Comparison of ENCODE assay signal across 8 cellular contexts in genomic region chr19:15177269-15178116, GRCh38. TPM values are rescaled to one million over a fixed set of nuclear protein-coding genes. Genes with fewer than 3 reads are reported as not detected.
DNase-seq lines count a peak whose midpoint lies in the region; ATAC-seq and TF ChIP-seq lines count a peak whose summit lies in the region.

No MANE protein-coding gene starts in this region.

- H3K4me1 ChIP-seq in HAP-1, result peaks cover 2% of the 10 kb centered on the region; the same call in 1 of the 2 replicates

- H3K27me3 ChIP-seq in HAP-1 (ENCODE audit: low read depth), result no peaks in the 10 kb centered on the region

- peak overlapping the region; percentile 25 for H3K4me3 Mint-ChIP-seq in MCF 10A (ENCODE audit: unreplicated experiment)

- no peak overlapping the region for H3K4me3 ChIP-seq in HAP-1
- no peak overlapping the region for H3K4me3 ChIP-seq in WI38 (ENCODE audit: low read depth, low read length)

- no peak overlapping the region for H3K27ac Mint-ChIP-seq in MCF 10A (ENCODE audit: low read depth, unreplicated experiment)

- H3K27me3 Mint-ChIP-seq in MCF 10A (ENCODE audit: insufficient read depth, unreplicated experiment), result no peaks in the 10 kb centered on the region

- H3K4me1 Mint-ChIP-seq in MCF 10A (ENCODE audit: insufficient read depth, unreplicated experiment), result peaks cover 7% of the 10 kb centered on the region

- H3K9me3 ChIP-seq in HAP-1, result no peaks in the 10 kb centered on the region

- no peaks in the 10 kb centered on the region for H3K36me3 Mint-ChIP-seq in MCF 10A (ENCODE audit: insufficient read depth, unreplicated experiment)

- no peak for ATAC-seq in GM18511 (IDR thresholded peaks at IDR 0.05; ENCODE audit: unreplicated experiment)

- peak; percentile 77 for TF ChIP-seq CTCF in WI38 (IDR thresholded peaks at IDR 0.05; ENCODE audit: low read depth, low read length)
- peak; percentile 92 for TF ChIP-seq CTCF in MCF 10A (IDR thresholded peaks at IDR 0.05; ENCODE audit: unreplicated experiment)

- H3K36me3 ChIP-seq in HAP-1 (replicated peaks), result peaks cover 30% of the 10 kb centered on the region

- DNase-seq in CD1c-positive myeloid dendritic cell (ENCODE audit: extremely low spot score), result peak; percentile 92
- peak; percentile 81 to 90 for DNase-seq in HAP-1 (ENCODE audit: low spot score in 2 of 2)
- DNase-seq in NCI-H2107 treated with DMSO at 0.1 percent for 48 hours (lab: John Stamatoyannopoulos, UW; ENCODE audit: unreplicated experiment), result peak; percentile 37
- DNase-seq in MCF 10A (ENCODE audit: unreplicated experiment), result peak; percentile 76
- DNase-seq in inferior parietal cortex (ENCODE audit: extremely low spot score), result peak; percentile 68
- DNase-seq in stimulated activated CD4-positive, alpha-beta T cell treated with anti-CD3 and anti-CD28 coated beads, Interleukin-15, amount 100 ng/mL, for 24 hours, result peak; percentile 90

- no peaks in the 10 kb centered on the region for H3K9me3 Mint-ChIP-seq in MCF 10A (ENCODE audit: unreplicated experiment)

- CTCF ChIA-PET in MCF 10A (lab: Yijun Ruan, JAX), result interaction anchor here (0.5 to 1.8 kb wide), 17 partner anchors 11 to 468 kb away, joined by 3 to 6 read pairs (median 3); partner anchors contain the start of gene OR1I1

- intact Hi-C loops in MCF 10A (cut with micrococcal nuclease), result loop anchor here (1.0 to 5.0 kb wide), 4 partner anchors 75 to 379 kb away; partner anchors contain the start of genes AKAP8 and AKAP8L

- in situ Hi-C loops in HAP-1 (cut with MboI; ENCODE audit: low sequenced_read_pairs), result loop anchor here (5.0 kb wide), 1 partner anchor 380 kb away; no protein-coding TSS in a partner anchor

- POLR2A ChIA-PET in MCF 10A (lab: Yijun Ruan, JAX), result interaction anchor here (0.7 to 1.0 kb wide), 2 partner anchors 202 to 254 kb away, joined by 3 to 4 read pairs; partner anchors contain the start of gene AKAP8

- no TSS peak for BruUV-seq in MCF 10A (replicated peaks; lab: Mats Ljungman, UMichigan)

RNA-seq across cellular contexts. Expression of gene NOTCH3, which starts 23.3 kb away (rescaled TPM):
- total RNA-seq in MCF 10A (2022), result 3.7 and 7.7 TPM in 2 replicates

RNA-seq across cellular contexts. Expression of gene EPHX3, which starts 54.8 kb away (rescaled TPM):
- total RNA-seq in MCF 10A (2022), result 0.96 and 1.1 TPM in 2 replicates

Comparison
In these comparisons a context has a peak if more than half of its experiments do, and no peak if none do; other contexts are left out.
1. DNase-seq: peak in every context shown above with its lines; median percentile 92 in CD1c-positive myeloid dendritic cell; 90 in stimulated activated CD4-positive, alpha-beta T cell treated with anti-CD3 and anti-CD28 coated beads, Interleukin-15, amount 100 ng/mL, for 24 hours; 86 in HAP-1; 76 in MCF 10A; 68 in inferior parietal cortex; 37 in NCI-H2107 treated with DMSO at 0.1 percent for 48 hours.